31 cellular contexts compared by ENCODE assay signal in genomic region chr16:7914738-7915137, GRCh38.
"Had no signal": no experiment of that assay in that cellular context is flagged by ENCODE, and none has a peak within 500 bp of the region (broad histone marks: within the 10 kb centered on the region; RNA-seq: fewer than 3 reads in every experiment).

No MANE protein-coding gene starts in this region.

- H3K4me3 ChIP-seq: adrenal gland, body of pancreas, breast epithelium, cardiac muscle cell, coronary artery, dorsolateral prefrontal cortex had no signal

- H3K9me3 ChIP-seq: adrenal gland, body of pancreas, breast epithelium had no signal

- ATAC-seq: activated CD4-positive, alpha-beta T cell treated with anti-CD3 and anti-CD28 coated beads for 36 hours; activated CD4-positive, CD25-positive, alpha-beta regulatory T cell treated with anti-CD3 and anti-CD28 coated beads, Interleukin-2, amount 50 U/mL, for 24 hours; activated CD8-positive, alpha-beta memory T cell treated with anti-CD3 and anti-CD28 coated beads, Interleukin-2, amount 10 ng/mL, durations not matched to agents 7 days and 5 days; activated CD8-positive, alpha-beta T cell treated with anti-CD3 and anti-CD28 coated beads, Interleukin-2, amount 10 ng/mL, durations not matched to agents 7 days and 5 days; activated naive CD8-positive, alpha-beta T cell treated with anti-CD3 and anti-CD28 coated beads, Interleukin-2, amount 50 U/mL, for 24 hours; body of pancreas; esophagus mucosa; T-helper 17 cell had no signal

- H3K27ac ChIP-seq: adrenal gland, body of pancreas, breast epithelium, cardiac muscle cell, coronary artery, dorsolateral prefrontal cortex, WERI-Rb-1 had no signal

- H3K27me3 ChIP-seq: adrenal gland, breast epithelium, cardiac muscle cell had no signal

- DNase-seq: activated B cell treated with CpG ODN at 0.5 μM for 24 hours; activated CD4-positive, alpha-beta memory T cell treated with anti-CD3 and anti-CD28 coated beads for 36 hours; activated CD4-positive, alpha-beta T cell treated with anti-CD3 and anti-CD28 coated beads for 36 hours; activated CD4-positive, alpha-beta T cell treated with anti-CD3 and anti-CD28 coated beads, Interleukin-2, amount 10 ng/mL, durations not matched to agents 24 days and 14 days; activated CD8-positive, alpha-beta memory T cell treated with anti-CD3 and anti-CD28 coated beads, Interleukin-2, amount 10 ng/mL, durations not matched to agents 7 days and 5 days; activated CD8-positive, alpha-beta memory T cell treated with anti-CD3 and anti-CD28 coated beads, Interleukin-2, amount 50 U/mL, for 4 hours; activated CD8-positive, alpha-beta T cell treated with anti-CD3 and anti-CD28 coated beads, Interleukin-2, amount 10 ng/mL, durations not matched to agents 7 days and 5 days; activated effector memory CD4-positive, alpha-beta T cell treated with anti-CD3 and anti-CD28 coated beads, Interleukin-2, amount 50 U/mL, for 16 hours; activated naive CD4-positive, alpha-beta T cell treated with anti-CD3 and anti-CD28 coated beads for 36 hours; activated naive CD8-positive, alpha-beta T cell treated with anti-CD3 and anti-CD28 coated beads for 36 hours; activated naive CD8-positive, alpha-beta T cell treated with anti-CD3 and anti-CD28 coated beads, Interleukin-2, amount 50 U/mL, for 24 hours; activated T-cell treated with anti-CD3 and anti-CD28 coated beads, Interleukin-2, amount 50 U/mL, for 1 hour; activated T-cell treated with anti-CD3 and anti-CD28 coated beads, Interleukin-2, amount 50 U/mL, for 48 hours; adrenal gland; amygdala; aorta; body of pancreas; central memory CD4-positive, alpha-beta T cell; dorsolateral prefrontal cortex; effector memory CD4-positive, alpha-beta T cell; endodermal cell; foreskin fibroblast; head of caudate nucleus; T-helper 17 cell; T1000; WERI-Rb-1 had no signal

- H3K4me1 ChIP-seq: adrenal gland, body of pancreas, breast epithelium had no signal

- H3K36me3 ChIP-seq: adrenal gland, breast epithelium, cardiac muscle cell, WERI-Rb-1 had no signal
